23 cellular contexts compared by ENCODE assay signal in genomic region chr20:62488470-62488869, GRCh38. TPM values are rescaled to one million over a fixed set of nuclear protein-coding genes. Genes with fewer than 3 reads are reported as not detected.
DNase-seq lines count a peak whose midpoint lies in the region; ATAC-seq and TF ChIP-seq lines count a peak whose summit lies in the region.
"Had no signal": no experiment of that assay in that cellular context is flagged by ENCODE, and none has a peak within 500 bp of the region (broad histone marks: within the 10 kb centered on the region; RNA-seq: fewer than 3 reads in every experiment).

No MANE protein-coding gene starts in this region.

- H3K4me1 ChIP-seq in SK-N-SH (ENCODE audit: control insufficient read depth in 1 of 2, insufficient read depth in 2 of 2, low read depth in 1 of 2, low read length in 1 of 2) (peaks cover 0 to 5% of the 10 kb centered on the region in 2 experiments; a peak in 1 of 4 replicates), Panc1 (ENCODE audit: control insufficient read depth, insufficient read depth, low read length) (peaks cover 86% of the 10 kb centered on the region)
- H3K4me1 ChIP-seq: HAP-1 had no signal

- no peak for ATAC-seq in SK-N-SH treated with all-trans-retinoic acid at 6 μM for 48 hours
- no peak for ATAC-seq in Panc1
- ATAC-seq in naive thymus-derived CD8-positive, alpha-beta T cell, result no peak

- H3K27me3 ChIP-seq in SK-N-SH (ENCODE audit: insufficient read depth) (peaks cover 17% of the 10 kb centered on the region; the same call in 1 of the 2 replicates), Panc1 (ENCODE audit: control insufficient read depth, insufficient read depth, low read length) (no peaks in the 10 kb centered on the region)

- TF ChIP-seq EP300 in SK-N-SH (IDR thresholded peaks at IDR 0.05; ENCODE audit: borderline replicate concordance in 1 of 2, low read depth in 1 of 2, low read length in 1 of 2), result no peak

- H3K27ac Mint-ChIP-seq in endothelial cell (ENCODE audit: unreplicated experiment) (peak overlapping the region; percentile 22), nephron (peak overlapping the region in 2 of 3 experiments; percentile 31 to 71)
- H3K27ac Mint-ChIP-seq in naive thymus-derived CD8-positive, alpha-beta T cell, result no peak overlapping the region
- H3K27ac Mint-ChIP-seq: CD14-positive monocyte; CD4-positive, alpha-beta memory T cell had no signal

- H2AFZ ChIP-seq in SK-N-SH (ENCODE audit: low read depth), result no peak overlapping the region
- H2AFZ ChIP-seq: GM23248 had no signal

- H3K9me3 ChIP-seq in SK-N-SH (no peaks in the 10 kb centered on the region), Panc1 (ENCODE audit: control insufficient read depth, insufficient read depth, low read depth, low read length) (no peaks in the 10 kb centered on the region)
- H3K9me3 ChIP-seq: A549, HAP-1 had no signal

- no peaks in the 10 kb centered on the region for H3K36me3 ChIP-seq in SK-N-SH (replicated peaks in 1 of 2; ENCODE audit: control insufficient read depth in 1 of 2, insufficient read depth in 2 of 2, low read length in 1 of 2)
- no peaks in the 10 kb centered on the region for H3K36me3 ChIP-seq in Panc1 (ENCODE audit: control insufficient read depth, insufficient read depth, low read length)
- H3K36me3 ChIP-seq: BLaER1, HAP-1 had no signal

- in situ Hi-C loops in Panc1 (cut with HindIII; ENCODE audit: low pct_unique_long_range_greater_than_20kb, low sequenced_read_pairs), result no loop called here

- H4K20me1 ChIP-seq in SK-N-SH (ENCODE audit: insufficient read depth), result no peaks in the 10 kb centered on the region

- BruUV-seq in Panc1 (replicated peaks; lab: Mats Ljungman, UMichigan), result no TSS peak

- WGBS in SK-N-SH (ENCODE audit: low lambda C conversion rate), result 27% methylated on average over 3 of the region's 3 CpGs

- no peaks in the 10 kb centered on the region for H3K4me1 Mint-ChIP-seq in endothelial cell (ENCODE audit: unreplicated experiment)
- H3K4me1 Mint-ChIP-seq in nephron, result peaks cover 20% of the 10 kb centered on the region
- no peaks in the 10 kb centered on the region for H3K4me1 Mint-ChIP-seq in naive thymus-derived CD8-positive, alpha-beta T cell
- H3K4me1 Mint-ChIP-seq: CD14-positive monocyte; CD4-positive, alpha-beta memory T cell; IgD-negative memory B cell had no signal

- no peak for TF ChIP-seq CTCF in SK-N-SH (IDR thresholded peaks at IDR 0.05)
- TF ChIP-seq CTCF in Panc1 (IDR thresholded peaks at IDR 0.05), result no peak
- TF ChIP-seq CTCF in endothelial cell (IDR thresholded peaks at IDR 0.05; ENCODE audit: unreplicated experiment), result no peak
- no peak for TF ChIP-seq CTCF in nephron (IDR thresholded peaks at IDR 0.05; ENCODE audit: unreplicated experiment in 3 of 3)
- no peak for TF ChIP-seq CTCF in GM20000 (IDR thresholded peaks at IDR 0.05; ENCODE audit: extremely low read depth, missing control alignments)

- H3K27me3 Mint-ChIP-seq in endothelial cell (ENCODE audit: unreplicated experiment) (peaks cover 30% of the 10 kb centered on the region), nephron (ENCODE audit: low read depth) (peaks cover 55% of the 10 kb centered on the region)
- H3K27me3 Mint-ChIP-seq in naive thymus-derived CD8-positive, alpha-beta T cell, result peaks cover 11 to 82% (median 34%) of the 10 kb centered on the region in 5 donors

- no peak for TF ChIP-seq RAD21 in SK-N-SH (IDR thresholded peaks at IDR 0.05; ENCODE audit: low read length)

- H3K4me2 ChIP-seq in SK-N-SH, result no peak overlapping the region

- POLR2A ChIA-PET in SK-N-SH (lab: Yijun Ruan, JAX) (no interaction called here), Panc1 (lab: Charles Lee) (no interaction called here)
- POLR2A ChIA-PET in naive thymus-derived CD8-positive, alpha-beta T cell (lab: Charles Lee), result interaction anchor here (0.5 to 0.6 kb wide), 2 partner anchors 17 to 1039 kb away, joined by 4 to 6 read pairs; no protein-coding TSS in a partner anchor

- no peak overlapping the region for H3K4me3 ChIP-seq in SK-N-SH (ENCODE audit: low read depth in 2 of 2, low read length in 1 of 2)
- no peak overlapping the region for H3K4me3 ChIP-seq in Panc1 (ENCODE audit: low read depth in 2 of 2, low read length in 2 of 2)
- H3K4me3 ChIP-seq: A549, BLaER1, GM23248, HAP-1 had no signal

- H3K79me2 ChIP-seq in SK-N-SH (ENCODE audit: insufficient read depth), result no peaks in the 10 kb centered on the region

- H3K9ac ChIP-seq in SK-N-SH, result no peak overlapping the region
- H3K9ac ChIP-seq: BLaER1, GM23248 had no signal

- CTCF ChIA-PET in SK-N-SH (lab: Yijun Ruan, JAX) (interaction anchor here (0.9 to 1.1 kb wide), 2 partner anchors 10 to 11 kb away, joined by 4 to 6 read pairs; no protein-coding TSS in a partner anchor), Panc1 (lab: Charles Lee) (no interaction called here)

- DNase-seq in SK-N-SH (no peak), Panc1 (ENCODE audit: low read depth, low spot score) (no peak), endothelial cell (ENCODE audit: low spot score) (no peak), GM20000 (ENCODE audit: low spot score) (no peak), GF-D8 (lab: John Stamatoyannopoulos, UW) (no peak)
- no peak for DNase-seq in naive thymus-derived CD8-positive, alpha-beta T cell
- DNase-seq: Calu3; CD4-positive, alpha-beta memory T cell; DMS 273 treated with DMSO at 0.1 percent for 48 hours; DMS53; DND-41; EL; GM23248 had no signal

- H3K9me3 Mint-ChIP-seq in endothelial cell (ENCODE audit: unreplicated experiment) (no peaks in the 10 kb centered on the region), nephron (no peaks in the 10 kb centered on the region)
- no peaks in the 10 kb centered on the region for H3K9me3 Mint-ChIP-seq in naive thymus-derived CD8-positive, alpha-beta T cell
- H3K9me3 Mint-ChIP-seq: IgD-negative memory B cell had no signal

- intact Hi-C loops in Panc1 (cut with micrococcal nuclease; ENCODE audit: unreplicated experiment), result no loop called here

- no peaks in the 10 kb centered on the region for H3K9me2 ChIP-seq in SK-N-SH

- H3K4me3 Mint-ChIP-seq in endothelial cell (ENCODE audit: unreplicated experiment) (no peak overlapping the region), nephron (no peak overlapping the region)
- no peak overlapping the region for H3K4me3 Mint-ChIP-seq in naive thymus-derived CD8-positive, alpha-beta T cell
- H3K4me3 Mint-ChIP-seq: CD14-positive monocyte; CD4-positive, alpha-beta memory T cell; IgD-negative memory B cell had no signal

- H3F3A ChIP-seq in SK-N-SH (replicated peaks; ENCODE audit: insufficient read depth), result no peaks in the 10 kb centered on the region

- peaks cover 3% of the 10 kb centered on the region for H3K36me3 Mint-ChIP-seq in endothelial cell (ENCODE audit: low read depth, unreplicated experiment)
- H3K36me3 Mint-ChIP-seq in nephron (ENCODE audit: low read depth), result no peaks in the 10 kb centered on the region
- H3K36me3 Mint-ChIP-seq in naive thymus-derived CD8-positive, alpha-beta T cell, result no peaks in the 10 kb centered on the region
- H3K36me3 Mint-ChIP-seq: CD14-positive monocyte; CD4-positive, alpha-beta memory T cell; IgD-negative memory B cell had no signal

- H3K27ac ChIP-seq in SK-N-SH (ENCODE audit: low read depth in 2 of 2, low read length in 1 of 2), result no peak overlapping the region
- peak overlapping the region; percentile 84 for H3K27ac ChIP-seq in Panc1 (ENCODE audit: low read length)
- H3K27ac ChIP-seq: 22Rv1, BLaER1, GM23248, HL-60 had no signal

TF ChIP-seq in SK-N-SH treated with all-trans-retinoic acid at 6 μM for 48 hours, 23 proteins besides CTCF, POLR2A, EP300 and RAD21:
- TF ChIP-seq ZFP3 (CRISPR knock-in tag; IDR thresholded peaks at IDR 0.05) (peak; percentile 96), GLIS3 (CRISPR knock-in tag; IDR thresholded peaks at IDR 0.05) (no peak)

TF ChIP-seq in SK-N-SH, 30 proteins besides CTCF, POLR2A, EP300 and RAD21 (continues in another document):
- TF ChIP-seq GABPA (IDR thresholded peaks at IDR 0.05; ENCODE audit: low read depth) (no peak), EZH2phosphoT487 (IDR thresholded peaks at IDR 0.05; ENCODE audit: borderline replicate concordance, low read depth) (no peak), NFIC (IDR thresholded peaks at IDR 0.05; ENCODE audit: borderline replicate concordance) (no peak), YY1 (IDR thresholded peaks at IDR 0.05; ENCODE audit: low read depth) (no peak), FOXJ3 (CRISPR knock-in tag; IDR thresholded peaks at IDR 0.05) (no peak), TCF12 (IDR thresholded peaks at IDR 0.05) (no peak), ELF1 (IDR thresholded peaks at IDR 0.05) (no peak), USF1 (IDR thresholded peaks at IDR 0.05; ENCODE audit: borderline replicate concordance, low read depth) (no peak), NRF1 (IDR thresholded peaks at IDR 0.05; ENCODE audit: low read depth, low read length) (no peak)

RNA-seq across cellular contexts. Expression of gene GATA5, which starts 12.7 kb away (rescaled TPM):
- not detected in 2 replicates for polyA plus RNA-seq in SK-N-SH (2012; rRNA removed)
- not detected in 2 replicates for polyA plus RNA-seq in SK-N-SH (2012; cell fraction: cytosol; rRNA removed)
- polyA plus RNA-seq in SK-N-SH (2012; cell fraction: nucleus; rRNA removed), result not detected in 2 replicates
- total RNA-seq in Panc1 (2021; ENCODE audit: unreplicated experiment) (53.2 TPM), endothelial cell (ENCODE audit: unreplicated experiment) (not detected)
- polyA plus RNA-seq in Panc1 (2012; ENCODE audit: insufficient read length), result 45.6 TPM
- total RNA-seq in naive thymus-derived CD8-positive, alpha-beta T cell, result not detected
- polyA plus RNA-seq in naive thymus-derived CD8-positive, alpha-beta T cell, result not detected
- total RNA-seq: Calu3; CD4-positive, alpha-beta memory T cell; GM23248; HT1080 had no signal
- polyA plus RNA-seq: CD14-positive monocyte; CD4-positive, alpha-beta memory T cell; GM23248; IgD-negative memory B cell had no signal

Comparison
In these comparisons a context has a peak if more than half of its experiments do, and no peak if none do; other contexts are left out.
1. H3K27ac Mint-ChIP-seq: peak in endothelial cell (single experiment) and nephron (2 of 3); none in naive thymus-derived CD8-positive, alpha-beta T cell (0 of 10).
2. RNA of gene GATA5, which starts 12.7 kb away (total RNA-seq): 53.2 TPM in Panc1 (single experiment); not detected in endothelial cell (single experiment) and not detected in naive thymus-derived CD8-positive, alpha-beta T cell; every median in the first group is over 10 times any median in the second.